In the genomic region with DNA sequence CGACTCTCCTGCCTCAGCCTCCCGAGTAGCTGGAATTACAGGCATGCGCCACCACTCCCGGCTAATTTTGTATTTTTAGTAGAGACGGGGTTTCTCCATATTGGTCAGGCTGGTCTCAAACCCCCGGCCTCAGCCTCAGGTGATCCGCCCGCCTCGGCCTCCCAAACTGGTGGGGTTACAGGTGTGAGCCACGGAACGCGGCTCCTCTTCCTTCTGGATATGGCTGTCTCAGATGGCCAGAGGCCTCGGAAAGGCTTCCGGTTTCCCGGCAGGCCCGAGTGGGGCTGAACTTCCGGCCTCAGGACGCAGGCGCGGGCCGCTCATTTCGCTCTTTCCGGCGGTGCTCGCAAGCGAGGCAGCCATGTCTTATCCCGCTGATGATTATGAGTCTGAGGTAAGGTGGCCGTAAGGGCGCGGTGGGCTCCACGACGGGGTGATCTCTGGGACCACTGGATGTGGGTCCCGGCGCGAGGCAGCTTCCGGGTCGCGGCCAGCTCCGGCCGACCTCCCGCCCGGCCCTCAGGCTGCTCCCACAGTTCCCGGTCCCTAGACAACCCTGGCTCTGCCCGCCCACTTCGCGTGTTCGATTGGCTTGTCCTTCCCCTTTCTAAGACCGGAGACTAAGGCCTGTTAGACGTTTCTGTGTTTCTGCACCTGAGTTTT, we compare ENCODE assay signal across 8 cellular contexts. TPM values are rescaled to one million over a fixed set of nuclear protein-coding genes. Genes with fewer than 3 reads are reported as not detected.
DNase-seq lines count a peak whose midpoint lies in the region; ATAC-seq and TF ChIP-seq lines count a peak whose summit lies in the region.

Gene EIF3L, plus strand, starts transcription at position 331 of the 663 bp plus-strand sequence. Its CDS starts 31 bp downstream, at position 362.

- peaks cover 37% of the 10 kb centered on the region for H3K36me3 ChIP-seq in KOPT-K1 (ENCODE audit: insufficient read depth, low read length)
- H3K36me3 ChIP-seq in RWPE2 (ENCODE audit: low read depth) = peaks cover 43% of the 10 kb centered on the region

- H3K27ac Mint-ChIP-seq in activated T-helper 2 cell treated with anti-CD3 and anti-CD28 coated beads, Interferon-gamma antibody, Interleukin-2, Interleukin-4, amounts not matched to agents 10 μg/mL and 5 μg/mL and 100 μg/mL, durations not matched to agents 14 hours and 24 hours and 36 hours = peak within 1 kb of the TSS; percentile 97
- peak within 1 kb of the TSS; percentile 97 to 100 (median 99) for H3K27ac Mint-ChIP-seq in naive thymus-derived CD8-positive, alpha-beta T cell
- peak within 1 kb of the TSS; percentile 99 for H3K27ac Mint-ChIP-seq in stimulated activated naive B cell treated with anti-CD40 and anti-IgM and Interleukin-4, amounts not matched to agents 10 μg/mL and 1 μg/mL and 100 μg/mL, for 72 hours

- DNase-seq in DMS114 treated with DMSO at 0.1 percent for 48 hours (lab: John Stamatoyannopoulos, UW; ENCODE audit: unreplicated experiment) (peak; percentile 77), RWPE2 (ENCODE audit: low spot score) (peak; percentile 90), fibroblast of mammary gland (ENCODE audit: low read depth) (peak; percentile 81)
- peak; percentile 89 for DNase-seq in activated T-helper 2 cell treated with anti-CD3 and anti-CD28 coated beads, Interferon-gamma antibody, Interleukin-2, Interleukin-4, amounts not matched to agents 10 μg/mL and 5 μg/mL and 100 μg/mL, durations not matched to agents 14 hours and 24 hours and 36 hours (ENCODE audit: low spot score)
- peak; percentile 75 to 91 (median 82) for DNase-seq in naive thymus-derived CD8-positive, alpha-beta T cell
- peak; percentile 90 for DNase-seq in stimulated activated naive B cell treated with anti-CD40 and anti-IgM and Interleukin-4, amounts not matched to agents 10 μg/mL and 1 μg/mL and 100 μg/mL, for 72 hours

- no peaks in the 10 kb centered on the region for H3K4me1 ChIP-seq in RWPE2 (ENCODE audit: insufficient read depth, poor library complexity, severe bottlenecking)

- no peaks in the 10 kb centered on the region for H3K27me3 Mint-ChIP-seq in activated T-helper 2 cell treated with anti-CD3 and anti-CD28 coated beads, Interferon-gamma antibody, Interleukin-2, Interleukin-4, amounts not matched to agents 10 μg/mL and 5 μg/mL and 100 μg/mL, durations not matched to agents 14 hours and 24 hours and 36 hours (ENCODE audit: low read depth)
- H3K27me3 Mint-ChIP-seq in naive thymus-derived CD8-positive, alpha-beta T cell = no peaks in the 10 kb centered on the region
- no peaks in the 10 kb centered on the region for H3K27me3 Mint-ChIP-seq in stimulated activated naive B cell treated with anti-CD40 and anti-IgM and Interleukin-4, amounts not matched to agents 10 μg/mL and 1 μg/mL and 100 μg/mL, for 72 hours

- intact Hi-C loops in activated T-helper 2 cell treated with anti-CD3 and anti-CD28 coated beads, Interferon-gamma antibody, Interleukin-2, Interleukin-4, amounts not matched to agents 10 μg/mL and 5 μg/mL and 100 μg/mL, durations not matched to agents 14 hours and 24 hours and 36 hours (cut with micrococcal nuclease) = loop anchor here (10.0 kb wide), 1 partner anchor 174 kb away; the partner anchor contains the start of gene LGALS1

- H3K4me1 Mint-ChIP-seq in activated T-helper 2 cell treated with anti-CD3 and anti-CD28 coated beads, Interferon-gamma antibody, Interleukin-2, Interleukin-4, amounts not matched to agents 10 μg/mL and 5 μg/mL and 100 μg/mL, durations not matched to agents 14 hours and 24 hours and 36 hours (ENCODE audit: low read depth) = peaks cover 38% of the 10 kb centered on the region
- H3K4me1 Mint-ChIP-seq in naive thymus-derived CD8-positive, alpha-beta T cell = peaks cover 25 to 61% (median 53%) of the 10 kb centered on the region in 4 donors
- peaks cover 28 to 48% of the 10 kb centered on the region in 2 donors for H3K4me1 Mint-ChIP-seq in stimulated activated naive B cell treated with anti-CD40 and anti-IgM and Interleukin-4, amounts not matched to agents 10 μg/mL and 1 μg/mL and 100 μg/mL, for 72 hours

- peaks cover 60% of the 10 kb centered on the region for H3K36me3 Mint-ChIP-seq in activated T-helper 2 cell treated with anti-CD3 and anti-CD28 coated beads, Interferon-gamma antibody, Interleukin-2, Interleukin-4, amounts not matched to agents 10 μg/mL and 5 μg/mL and 100 μg/mL, durations not matched to agents 14 hours and 24 hours and 36 hours (ENCODE audit: low read depth)
- peaks cover 0 to 36% (median 10%) of the 10 kb centered on the region in 3 donors for H3K36me3 Mint-ChIP-seq in naive thymus-derived CD8-positive, alpha-beta T cell
- H3K36me3 Mint-ChIP-seq in stimulated activated naive B cell treated with anti-CD40 and anti-IgM and Interleukin-4, amounts not matched to agents 10 μg/mL and 1 μg/mL and 100 μg/mL, for 72 hours = peaks cover 34 to 50% of the 10 kb centered on the region in 2 donors

- H3K27ac ChIP-seq in KOPT-K1 (ENCODE audit: low read depth, low read length, poor library complexity, severe bottlenecking) (peak within 1 kb of the TSS; percentile 75), RWPE2 (ENCODE audit: poor library complexity, severe bottlenecking) (peak within 1 kb of the TSS; percentile 90)

- TF ChIP-seq CTCF in RWPE2 (IDR thresholded peaks at IDR 0.05; ENCODE audit: poor library complexity, severe bottlenecking) (no peak), fibroblast of mammary gland (conservative IDR thresholded peaks at IDR 0.05; ENCODE audit: control insufficient read depth, insufficient read depth, low read depth, low read length) (no peak)

- H3K9me3 ChIP-seq in KOPT-K1 (ENCODE audit: insufficient read depth, low read length, poor library complexity, severe bottlenecking) (peaks cover 5% of the 10 kb centered on the region), RWPE2 (ENCODE audit: severe bottlenecking) (no peaks in the 10 kb centered on the region)

- ATAC-seq in GM21619 (IDR thresholded peaks at IDR 0.05; ENCODE audit: unreplicated experiment) (peak; percentile 60), RWPE2 (ENCODE audit: low read depth) (peak; percentile 86)
- ATAC-seq in naive thymus-derived CD8-positive, alpha-beta T cell = peak; percentile 70 to 72
- peak; percentile 82 to 84 for ATAC-seq in stimulated activated naive B cell treated with anti-CD40 and anti-IgM and Interleukin-4, amounts not matched to agents 10 μg/mL and 1 μg/mL and 100 μg/mL, for 72 hours (replicated peaks)

- H3K4me3 ChIP-seq in RWPE2 (ENCODE audit: severe bottlenecking) (peak within 1 kb of the TSS; percentile 81), fibroblast of mammary gland (ENCODE audit: control insufficient read depth, low read depth, low read length) (peak within 1 kb of the TSS; percentile 98)

- no peaks in the 10 kb centered on the region for H3K27me3 ChIP-seq in RWPE2 (ENCODE audit: insufficient read depth, poor library complexity, severe bottlenecking)

- POLR2A ChIA-PET in naive thymus-derived CD8-positive, alpha-beta T cell (lab: Charles Lee) = interaction anchor here (0.6 kb wide), 1 partner anchor 107 kb away, joined by 3 read pairs; no protein-coding TSS in a partner anchor

- peak within 1 kb of the TSS; percentile 94 for H3K4me3 Mint-ChIP-seq in activated T-helper 2 cell treated with anti-CD3 and anti-CD28 coated beads, Interferon-gamma antibody, Interleukin-2, Interleukin-4, amounts not matched to agents 10 μg/mL and 5 μg/mL and 100 μg/mL, durations not matched to agents 14 hours and 24 hours and 36 hours (ENCODE audit: low read depth)
- peak within 1 kb of the TSS; percentile 88 to 99 (median 97) for H3K4me3 Mint-ChIP-seq in naive thymus-derived CD8-positive, alpha-beta T cell
- peak within 1 kb of the TSS; percentile 96 to 97 for H3K4me3 Mint-ChIP-seq in stimulated activated naive B cell treated with anti-CD40 and anti-IgM and Interleukin-4, amounts not matched to agents 10 μg/mL and 1 μg/mL and 100 μg/mL, for 72 hours

- H3K9me3 Mint-ChIP-seq in activated T-helper 2 cell treated with anti-CD3 and anti-CD28 coated beads, Interferon-gamma antibody, Interleukin-2, Interleukin-4, amounts not matched to agents 10 μg/mL and 5 μg/mL and 100 μg/mL, durations not matched to agents 14 hours and 24 hours and 36 hours = no peaks in the 10 kb centered on the region
- peaks cover 0 to 2% (median 0%) of the 10 kb centered on the region in 9 donors for H3K9me3 Mint-ChIP-seq in naive thymus-derived CD8-positive, alpha-beta T cell
- H3K9me3 Mint-ChIP-seq in stimulated activated naive B cell treated with anti-CD40 and anti-IgM and Interleukin-4, amounts not matched to agents 10 μg/mL and 1 μg/mL and 100 μg/mL, for 72 hours = peaks cover 0 to 6% of the 10 kb centered on the region in 2 donors

RNA-seq across cellular contexts. Expression of gene EIF3L, which starts in this region (rescaled TPM):
- total RNA-seq in activated T-helper 2 cell treated with anti-CD3 and anti-CD28 coated beads, Interferon-gamma antibody, Interleukin-2, Interleukin-4, amounts not matched to agents 10 μg/mL and 5 μg/mL and 100 μg/mL, durations not matched to agents 14 hours and 24 hours and 36 hours = 462 and 480 TPM in 2 replicates
- 100 to 1,000 TPM; 509 to 544 TPM for total RNA-seq in naive thymus-derived CD8-positive, alpha-beta T cell
- polyA plus RNA-seq in naive thymus-derived CD8-positive, alpha-beta T cell = 100 to 1,000 TPM; 310 to 395 (median 322) TPM

Comparison
In these comparisons a context has a peak if more than half of its experiments do, and no peak if none do; other contexts are left out.
1. Peak in every context shown above with its lines: DNase-seq, ATAC-seq, H3K4me3 ChIP-seq and H3K27ac ChIP-seq.